In genomic region chr4:47462799-47463234, GRCh38 we compare ENCODE assay signal across 8 cellular contexts. TPM values are rescaled to one million over a fixed set of nuclear protein-coding genes. Genes with fewer than 3 reads are reported as not detected.
DNase-seq lines count a peak whose midpoint lies in the region; ATAC-seq and TF ChIP-seq lines count a peak whose summit lies in the region.

No MANE protein-coding gene starts in this region.

- no peaks in the 10 kb centered on the region for H3K9me3 ChIP-seq in MG63
- no peaks in the 10 kb centered on the region for H3K9me3 ChIP-seq in mononuclear cell (ENCODE audit: low read depth, low read length)

- peaks cover 11% of the 10 kb centered on the region for H3K36me3 Mint-ChIP-seq in Calu3 (ENCODE audit: insufficient read depth, unreplicated experiment)

- TF ChIP-seq CTCF in Calu3 (IDR thresholded peaks at IDR 0.05; ENCODE audit: unreplicated experiment) = no peak

- H3K4me1 ChIP-seq in mononuclear cell (ENCODE audit: insufficient read depth, low read length) = peaks cover 20% of the 10 kb centered on the region

- intact Hi-C loops in Calu3 (cut with micrococcal nuclease; ENCODE audit: unreplicated experiment) = no loop called here

- H3K36me3 ChIP-seq in MG63 = no peaks in the 10 kb centered on the region

- DNase-seq in Calu3 (no peak), MG63 (no peak), cerebellar cortex (ENCODE audit: low spot score) (peak; percentile 63), NCI-H2029 treated with DMSO at 0.1 percent for 48 hours (lab: John Stamatoyannopoulos, UW) (no peak), NCI-H69 (lab: John Stamatoyannopoulos, UW) (no peak)
- no peak for DNase-seq in activated CD4-positive, alpha-beta T cell treated with anti-CD3 and anti-CD28 coated beads for 4 hours

- peaks cover 18% of the 10 kb centered on the region for H3K4me1 Mint-ChIP-seq in Calu3 (ENCODE audit: low read depth, unreplicated experiment)

- H3K27me3 Mint-ChIP-seq in Calu3 (ENCODE audit: unreplicated experiment) = no peaks in the 10 kb centered on the region

- no peaks in the 10 kb centered on the region for H3K9me3 Mint-ChIP-seq in Calu3 (ENCODE audit: low read depth, unreplicated experiment)

- TSS peak; percentile 32 for BruUV-seq in Calu3 (replicated peaks; lab: Mats Ljungman, UMichigan)

- H3K27ac Mint-ChIP-seq in Calu3 (ENCODE audit: unreplicated experiment) = peak overlapping the region; percentile 33

- CTCF ChIA-PET in Calu3 (lab: Charles Lee) = interaction anchor here (0.7 to 1.5 kb wide), 3 partner anchors 9 to 193 kb away, joined by 3 to 12 read pairs (median 3); partner anchors contain the start of gene ATP10D

- H3K4me3 Mint-ChIP-seq in Calu3 (ENCODE audit: low read depth, unreplicated experiment) = peak overlapping the region; percentile 84

- H3K4me3 ChIP-seq in MG63 (peak overlapping the region; percentile 68), mononuclear cell (ENCODE audit: low read length) (peak overlapping the region; percentile 78)

- peak; percentile 16 for ATAC-seq in GM21619 (IDR thresholded peaks at IDR 0.05; ENCODE audit: unreplicated experiment)

- H3K27me3 ChIP-seq in MG63 (no peaks in the 10 kb centered on the region), mononuclear cell (ENCODE audit: insufficient read depth, low read length) (no peaks in the 10 kb centered on the region)

RNA-seq across cellular contexts. Expression of gene COMMD8, which starts 0.7 kb away (rescaled TPM):
- total RNA-seq in Calu3 (2022) (13.5 and 13.7 TPM in 2 replicates), mononuclear cell (10.1 TPM)
- total RNA-seq in MG63 (2014; rRNA removed; shearing (Covaris generic); ENCODE audit: low replicate concordance) = 24.7 and 30.2 TPM in 2 replicates

RNA-seq across cellular contexts. Expression of gene ATP10D, which starts 22.3 kb away (rescaled TPM):
- total RNA-seq in Calu3 (2022) (11.0 and 13.8 TPM in 2 replicates), mononuclear cell (2.7 TPM)
- total RNA-seq in MG63 (2014; rRNA removed; shearing (Covaris generic); ENCODE audit: low replicate concordance) = 2.0 and 3.7 TPM in 2 replicates
